In the genomic region with DNA sequence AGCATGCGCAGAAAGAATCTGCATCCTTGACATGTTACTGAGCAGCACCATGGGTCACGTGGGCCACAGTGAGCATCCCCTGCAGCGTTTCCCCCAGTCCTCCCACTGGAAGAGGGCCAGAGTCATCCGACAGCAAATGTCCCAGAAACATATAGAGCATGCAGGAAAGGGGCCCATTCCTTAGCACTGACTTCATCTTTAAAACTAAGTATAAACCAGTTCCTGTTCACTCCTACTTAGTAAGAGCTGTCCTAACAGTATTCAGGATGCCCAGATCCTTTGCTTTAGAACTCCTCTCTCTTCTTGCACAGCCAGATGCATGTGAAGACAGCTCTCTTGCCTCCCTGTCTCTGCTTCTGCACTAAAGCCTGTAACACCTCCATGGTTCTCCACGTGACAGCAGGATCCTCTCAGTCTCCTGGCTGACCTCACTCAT, we compare ENCODE assay signal across 20 cellular contexts.
DNase-seq lines count a peak whose midpoint lies in the region; ATAC-seq, FAIRE-seq and TF ChIP-seq lines count a peak whose summit lies in the region.
"Had no signal": no experiment of that assay in that cellular context is flagged by ENCODE, and none has a peak within 500 bp of the region (broad histone marks: within the 10 kb centered on the region; RNA-seq: fewer than 3 reads in every experiment).

No MANE protein-coding gene starts in this region.

- FAIRE-seq in urothelium cell line (lab: Jason Lieb, UNC) = no peak
- FAIRE-seq: kidney had no signal

- no peak for ATAC-seq in activated CD4-positive, CD25-positive, alpha-beta regulatory T cell treated with anti-CD3 and anti-CD28 coated beads, Interleukin-2, amount 50 U/mL, for 24 hours
- ATAC-seq: activated T-cell treated with anti-CD3 and anti-CD28 coated beads, Interleukin-2, amount 50 U/mL, for 4 hours; sciatic nerve; stimulated activated memory B cell treated with anti-CD40 and anti-IgM and Interleukin-4, amounts not matched to agents 10 μg/mL and 1 μg/mL and 100 μg/mL, for 72 hours had no signal

- H3K27ac ChIP-seq in SJCRH30 = no peak overlapping the region
- H3K27ac ChIP-seq: RWPE1 had no signal

- peak overlapping the region; percentile 5 to 61 (median 14) for H3K27ac Mint-ChIP-seq in nephron
- H3K27ac Mint-ChIP-seq: activated CD4-positive, alpha-beta T cell treated with anti-CD3 and anti-CD28 coated beads, Interleukin-2, amount 10 ng/mL, durations not matched to agents 24 days and 14 days; CD14-positive monocyte; stimulated activated memory B cell treated with anti-CD40 and anti-IgM and Interleukin-4, amounts not matched to agents 10 μg/mL and 1 μg/mL and 100 μg/mL, for 72 hours; T-helper 2 cell treated with Interferon-gamma antibody and Interleukin-4, amounts not matched to agents 5 μg/mL and 100 μg/mL, for 36 hours had no signal

- no peak overlapping the region for H3K4me3 Mint-ChIP-seq in nephron
- H3K4me3 Mint-ChIP-seq: activated CD4-positive, alpha-beta T cell treated with anti-CD3 and anti-CD28 coated beads, Interleukin-2, amount 10 ng/mL, durations not matched to agents 24 days and 14 days; activated T-cell treated with anti-CD3 and anti-CD28 coated beads, Interleukin-2, amount 50 U/mL, for 4 hours; CD14-positive monocyte; IgD-negative memory B cell; stimulated activated memory B cell treated with anti-CD40 and anti-IgM and Interleukin-4, amounts not matched to agents 10 μg/mL and 1 μg/mL and 100 μg/mL, for 72 hours; T-helper 2 cell treated with Interferon-gamma antibody and Interleukin-4, amounts not matched to agents 5 μg/mL and 100 μg/mL, for 36 hours had no signal

- peak; percentile 91 for DNase-seq in ELR (ENCODE audit: low read depth)
- peak; percentile 7 to 51 for DNase-seq in SW 1271 (lab: John Stamatoyannopoulos, UW)
- peak; percentile 42 for DNase-seq in fibroblast of mammary gland (ENCODE audit: low read depth)
- DNase-seq in urothelium cell line (ENCODE audit: low spot score) = no peak
- DNase-seq in ureter (ENCODE audit: low spot score) = no peak
- no peak for DNase-seq in SJCRH30
- DNase-seq: activated CD4-positive, alpha-beta T cell treated with anti-CD3 and anti-CD28 coated beads, Interleukin-2, amount 10 ng/mL, durations not matched to agents 24 days and 14 days; activated T-cell treated with anti-CD3 and anti-CD28 coated beads, Interleukin-2, amount 50 U/mL, for 4 hours; DMS79 treated with DMSO at 0.1 percent for 48 hours; kidney; NCI-H1694; NCI-H69 had no signal

- peaks cover 21% of the 10 kb centered on the region for H3K4me1 Mint-ChIP-seq in nephron
- H3K4me1 Mint-ChIP-seq: activated CD4-positive, alpha-beta T cell treated with anti-CD3 and anti-CD28 coated beads, Interleukin-2, amount 10 ng/mL, durations not matched to agents 24 days and 14 days; CD14-positive monocyte; IgD-negative memory B cell; stimulated activated memory B cell treated with anti-CD40 and anti-IgM and Interleukin-4, amounts not matched to agents 10 μg/mL and 1 μg/mL and 100 μg/mL, for 72 hours had no signal

- TF ChIP-seq CTCF in fibroblast of mammary gland (conservative IDR thresholded peaks at IDR 0.05; ENCODE audit: control insufficient read depth, insufficient read depth, low read depth, low read length) = no peak
- TF ChIP-seq CTCF in nephron (IDR thresholded peaks at IDR 0.05; ENCODE audit: unreplicated experiment in 3 of 3) = no peak

- H3K4me1 ChIP-seq in SJCRH30 = 0 out of 2 replicates have a peak, but pooled peaks cover 3% of the 10 kb centered on the region

- no peaks in the 10 kb centered on the region for H3K27me3 ChIP-seq in SJCRH30

- H3K9me3 ChIP-seq in SJCRH30 (replicated peaks) = no peaks in the 10 kb centered on the region

- H3K4me3 ChIP-seq in fibroblast of mammary gland (ENCODE audit: control insufficient read depth, low read depth, low read length) (no peak overlapping the region), SJCRH30 (no peak overlapping the region)

- 0 out of 2 replicates have a peak, but pooled peaks cover 3% of the 10 kb centered on the region for H3K36me3 ChIP-seq in SJCRH30

- no peaks in the 10 kb centered on the region for H3K9me3 Mint-ChIP-seq in nephron
- H3K9me3 Mint-ChIP-seq: activated CD4-positive, alpha-beta T cell treated with anti-CD3 and anti-CD28 coated beads, Interleukin-2, amount 10 ng/mL, durations not matched to agents 24 days and 14 days; activated T-cell treated with anti-CD3 and anti-CD28 coated beads, Interleukin-2, amount 50 U/mL, for 4 hours; IgD-negative memory B cell; stimulated activated memory B cell treated with anti-CD40 and anti-IgM and Interleukin-4, amounts not matched to agents 10 μg/mL and 1 μg/mL and 100 μg/mL, for 72 hours; T-helper 2 cell treated with Interferon-gamma antibody and Interleukin-4, amounts not matched to agents 5 μg/mL and 100 μg/mL, for 36 hours had no signal

- H3K36me3 Mint-ChIP-seq in nephron (ENCODE audit: low read depth) = no peaks in the 10 kb centered on the region
- H3K36me3 Mint-ChIP-seq: CD14-positive monocyte; stimulated activated memory B cell treated with anti-CD40 and anti-IgM and Interleukin-4, amounts not matched to agents 10 μg/mL and 1 μg/mL and 100 μg/mL, for 72 hours had no signal

- H3K27me3 Mint-ChIP-seq in nephron (ENCODE audit: low read depth) = no peaks in the 10 kb centered on the region
- H3K27me3 Mint-ChIP-seq: activated CD4-positive, alpha-beta T cell treated with anti-CD3 and anti-CD28 coated beads, Interleukin-2, amount 10 ng/mL, durations not matched to agents 24 days and 14 days; IgD-negative memory B cell; stimulated activated memory B cell treated with anti-CD40 and anti-IgM and Interleukin-4, amounts not matched to agents 10 μg/mL and 1 μg/mL and 100 μg/mL, for 72 hours had no signal

Comparison
In these comparisons a context has a peak if more than half of its experiments do, and no peak if none do; other contexts are left out.
1. DNase-seq: peak in ELR (single experiment), SW 1271 (2 of 2) and fibroblast of mammary gland (single experiment); none in urothelium cell line (single experiment), ureter (single experiment) and SJCRH30 (0 of 2).